8 cellular contexts compared by ENCODE assay signal in genomic region chr7:102748605-102749322, GRCh38. TPM values are rescaled to one million over a fixed set of nuclear protein-coding genes. Genes with fewer than 3 reads are reported as not detected.
DNase-seq lines count a peak whose midpoint lies in the region; ATAC-seq and TF ChIP-seq lines count a peak whose summit lies in the region.
"Not testable (repeated sequence)": the region's sequence is repeated elsewhere in the genome, so short reads cannot be mapped to it uniquely, and the experiment has no call there.

Gene FAM185A (plus strand): TSS chr7:102748999. CDS start chr7:102749208, 209 bp downstream.

- intact Hi-C loops in head of caudate nucleus (cut with DNase I); testis (cut with DNase I; ENCODE audit: low total_unique reads): not testable (repeated sequence)

- peak; percentile 99 for ATAC-seq in HG02678 (IDR thresholded peaks at IDR 0.05; ENCODE audit: unreplicated experiment)
- peak; percentile 100 for ATAC-seq in activated naive CD8-positive, alpha-beta T cell treated with anti-CD3 and anti-CD28 coated beads, Interleukin-2, amount 10 ng/mL, durations not matched to agents 7 days and 5 days (ENCODE audit: low read depth)

- H3K27me3 Mint-ChIP-seq in activated naive CD8-positive, alpha-beta T cell treated with anti-CD3 and anti-CD28 coated beads, Interleukin-2, amount 10 ng/mL, durations not matched to agents 7 days and 5 days: not testable (repeated sequence)

- peak within 1 kb of the TSS; percentile 94 for H2AFZ ChIP-seq in osteoblast (ENCODE audit: low read length)

- not testable (repeated sequence) for H3K9me3 Mint-ChIP-seq in activated naive CD8-positive, alpha-beta T cell treated with anti-CD3 and anti-CD28 coated beads, Interleukin-2, amount 10 ng/mL, durations not matched to agents 7 days and 5 days

- WGBS in testis, 2 donors: 0 to 1% methylated on average over 22 to 23 of the region's 35 CpGs

- DNase-seq in GM12864 (ENCODE audit: low read depth) (peak; percentile 99), NCI-H1105 treated with DMSO at 0.1 percent for 48 hours (lab: John Stamatoyannopoulos, UW) (peak; percentile 99), SKM-1 treated with dmso at 0.1 percent for 144 hours (lab: John Stamatoyannopoulos, UW; ENCODE audit: unreplicated experiment) (peak; percentile 99), head of caudate nucleus (peak; percentile 97 to 100 (median 100)), osteoblast (ENCODE audit: insufficient read length, low spot score, missing footprints) (peak; percentile 96), testis (peak; percentile 100)
- DNase-seq in activated naive CD8-positive, alpha-beta T cell treated with anti-CD3 and anti-CD28 coated beads, Interleukin-2, amount 10 ng/mL, durations not matched to agents 7 days and 5 days: peak; percentile 84

- H3K79me2 ChIP-seq in osteoblast (ENCODE audit: insufficient read depth, low read length): not testable (repeated sequence)

- H3K27me3 ChIP-seq in osteoblast (ENCODE audit: insufficient read depth, low read length); testis: not testable (repeated sequence)

- not testable (repeated sequence) for H3K9me3 ChIP-seq in osteoblast (ENCODE audit: low read depth, low read length); testis

- TF ChIP-seq POLR2A in testis (IDR thresholded peaks at IDR 0.05): not testable (repeated sequence)

- peak within 1 kb of the TSS; percentile 81 for H3K4me3 ChIP-seq in GM12864 (ENCODE audit: low read depth, low read length)
- H3K4me3 ChIP-seq in osteoblast (ENCODE audit: insufficient read depth, low read length): peak within 1 kb of the TSS; percentile 84
- H3K4me3 ChIP-seq in testis: peak within 1 kb of the TSS; percentile 70 to 76

- H3K36me3 ChIP-seq in osteoblast (ENCODE audit: insufficient read depth, low read length); testis (ENCODE audit: low read depth, missing control alignments): not testable (repeated sequence)

- H3K27ac Mint-ChIP-seq in activated naive CD8-positive, alpha-beta T cell treated with anti-CD3 and anti-CD28 coated beads, Interleukin-2, amount 10 ng/mL, durations not matched to agents 7 days and 5 days: peak within 1 kb of the TSS; percentile 70

- H3K4me1 Mint-ChIP-seq in activated naive CD8-positive, alpha-beta T cell treated with anti-CD3 and anti-CD28 coated beads, Interleukin-2, amount 10 ng/mL, durations not matched to agents 7 days and 5 days: peaks cover 18% of the 10 kb centered on the region

- POLR2A ChIA-PET in activated naive CD8-positive, alpha-beta T cell treated with anti-CD3 and anti-CD28 coated beads, Interleukin-2, amount 10 ng/mL, durations not matched to agents 7 days and 5 days (lab: Charles Lee): interaction anchor here (1.2 kb wide), 1 partner anchor 326 kb away, joined by 21 read pairs; the partner anchor contains the start of genes ARMC10 and FBXL13

- H3K27ac ChIP-seq in osteoblast (ENCODE audit: low read depth, low read length) (peak within 1 kb of the TSS; percentile 65), testis (peak within 1 kb of the TSS; percentile 59 to 73)

- TF ChIP-seq CTCF in GM12864 (IDR thresholded peaks at IDR 0.05; ENCODE audit: low read depth, low read length, missing control alignments); osteoblast (IDR thresholded peaks at IDR 0.05; ENCODE audit: extremely low read depth, low read depth, low read length); testis (IDR thresholded peaks at IDR 0.05): not testable (repeated sequence)

- not testable (repeated sequence) for H3K4me1 ChIP-seq in osteoblast (ENCODE audit: insufficient read depth, low read length); testis

- peak within 1 kb of the TSS; percentile 85 for H3K4me2 ChIP-seq in osteoblast (ENCODE audit: insufficient read depth, low read length)

- not testable (repeated sequence) for H3K36me3 Mint-ChIP-seq in activated naive CD8-positive, alpha-beta T cell treated with anti-CD3 and anti-CD28 coated beads, Interleukin-2, amount 10 ng/mL, durations not matched to agents 7 days and 5 days

- not testable (repeated sequence) for H4K20me1 ChIP-seq in osteoblast (ENCODE audit: insufficient read depth, low read length)

- H3K4me3 Mint-ChIP-seq in activated naive CD8-positive, alpha-beta T cell treated with anti-CD3 and anti-CD28 coated beads, Interleukin-2, amount 10 ng/mL, durations not matched to agents 7 days and 5 days: peak within 1 kb of the TSS; percentile 87

RNA-seq across cellular contexts. Expression of gene FAM185A, which starts in this region (rescaled TPM):
- 1 to 10 TPM; 9.8 to 9.9 TPM for total RNA-seq in activated naive CD8-positive, alpha-beta T cell treated with anti-CD3 and anti-CD28 coated beads, Interleukin-2, amount 10 ng/mL, durations not matched to agents 7 days and 5 days
- total RNA-seq in osteoblast: 7.6 and 9.1 TPM in 2 replicates
- total RNA-seq in testis: 10 to 100 TPM; 15.2 to 23.9 TPM
- 4.5 TPM for polyA plus RNA-seq in testis (ENCODE audit: insufficient read depth, low read depth, low replicate concordance)

Comparison
In these comparisons a context has a peak if more than half of its experiments do, and no peak if none do; other contexts are left out.
1. Peak in every context shown above with its lines: DNase-seq, ATAC-seq, H3K4me3 ChIP-seq and H3K27ac ChIP-seq.